In genomic region chr17:40617678-40618240, GRCh38 we compare ENCODE assay signal across 18 cellular contexts. TPM values are rescaled to one million over a fixed set of nuclear protein-coding genes. Genes with fewer than 3 reads are reported as not detected.
DNase-seq lines count a peak whose midpoint lies in the region; ATAC-seq and TF ChIP-seq lines count a peak whose summit lies in the region.
"Had no signal": no experiment of that assay in that cellular context is flagged by ENCODE, and none has a peak within 500 bp of the region (broad histone marks: within the 10 kb centered on the region; RNA-seq: fewer than 3 reads in every experiment).

No MANE protein-coding gene starts in this region.

- peaks cover 3% of the 10 kb centered on the region for H3K4me1 ChIP-seq in upper lobe of right lung
- peaks cover 77% of the 10 kb centered on the region for H3K4me1 ChIP-seq in CD8-positive, alpha-beta T cell (ENCODE audit: insufficient read depth, low read length)

- H3K9me3 Mint-ChIP-seq in activated naive CD8-positive, alpha-beta T cell treated with anti-CD3 and anti-CD28 coated beads, Interleukin-2, amount 10 ng/mL, durations not matched to agents 7 days and 5 days = no peaks in the 10 kb centered on the region
- no peaks in the 10 kb centered on the region for H3K9me3 Mint-ChIP-seq in activated naive CD8-positive, alpha-beta T cell treated with anti-CD3 and anti-CD28 coated beads, Interleukin-2, amount 50 U/mL, for 24 hours
- H3K9me3 Mint-ChIP-seq in CD8-positive, alpha-beta T cell = no peaks in the 10 kb centered on the region
- H3K9me3 Mint-ChIP-seq: HFFc6, immature natural killer cell had no signal

- POLR2A ChIA-PET in activated naive CD8-positive, alpha-beta T cell treated with anti-CD3 and anti-CD28 coated beads, Interleukin-2, amount 10 ng/mL, durations not matched to agents 7 days and 5 days (lab: Charles Lee) = interaction anchor here (8.7 kb wide), 1 partner anchor 56 kb away, joined by 205 read pairs; the partner anchor contains the start of gene CCR7
- POLR2A ChIA-PET in CD8-positive, alpha-beta T cell (lab: Charles Lee) = interaction anchor here (0.6 to 25.3 kb wide), 3 partner anchors 15 to 478 kb away, joined by 3 to 724 read pairs (median 7); partner anchors contain the start of gene CCR7

- no peaks in the 10 kb centered on the region for H3K36me3 ChIP-seq in upper lobe of right lung
- no peaks in the 10 kb centered on the region for H3K36me3 ChIP-seq in CD8-positive, alpha-beta T cell (ENCODE audit: insufficient read depth, low read length)

- H3K27ac Mint-ChIP-seq in activated naive CD8-positive, alpha-beta T cell treated with anti-CD3 and anti-CD28 coated beads, Interleukin-2, amount 10 ng/mL, durations not matched to agents 7 days and 5 days = peak overlapping the region; percentile 60
- H3K27ac Mint-ChIP-seq in activated naive CD8-positive, alpha-beta T cell treated with anti-CD3 and anti-CD28 coated beads, Interleukin-2, amount 50 U/mL, for 24 hours = no peak overlapping the region
- no peak overlapping the region for H3K27ac Mint-ChIP-seq in CD8-positive, alpha-beta T cell
- H3K27ac Mint-ChIP-seq: HFFc6 had no signal

- intact Hi-C loops in upper lobe of right lung (cut with DNase I) = no loop called here
- intact Hi-C loops in CD8-positive, alpha-beta T cell (cut with DNase I, micrococcal nuclease) = loop anchor here in 1 of 2 experiments (5.0 to 10.0 kb wide), 2 partner anchors 215 to 687 kb away; partner anchors contain the start of genes KRTAP16-1 and KRTAP29-1

- CTCF ChIA-PET in CD8-positive, alpha-beta T cell (lab: Charles Lee) = interaction anchor here (0.7 to 21.1 kb wide), 5 partner anchors 14 to 175 kb away, joined by 3 to 638 read pairs (median 10); partner anchors contain the start of gene CCR7

- H3K4me1 Mint-ChIP-seq in activated naive CD8-positive, alpha-beta T cell treated with anti-CD3 and anti-CD28 coated beads, Interleukin-2, amount 10 ng/mL, durations not matched to agents 7 days and 5 days = peaks cover 71% of the 10 kb centered on the region
- peaks cover 83% of the 10 kb centered on the region for H3K4me1 Mint-ChIP-seq in activated naive CD8-positive, alpha-beta T cell treated with anti-CD3 and anti-CD28 coated beads, Interleukin-2, amount 50 U/mL, for 24 hours
- peaks cover 70% of the 10 kb centered on the region for H3K4me1 Mint-ChIP-seq in CD8-positive, alpha-beta T cell (ENCODE audit: low read depth)

- no peaks in the 10 kb centered on the region for H3K27me3 ChIP-seq in upper lobe of right lung
- no peaks in the 10 kb centered on the region for H3K27me3 ChIP-seq in CD8-positive, alpha-beta T cell (ENCODE audit: insufficient read depth, low read length)

- no peak for TF ChIP-seq CTCF in fibroblast of the aortic adventitia (IDR thresholded peaks at IDR 0.05; ENCODE audit: insufficient read depth, low read length)
- TF ChIP-seq CTCF in upper lobe of right lung (IDR thresholded peaks at IDR 0.05) = no peak
- TF ChIP-seq CTCF in CD8-positive, alpha-beta T cell (IDR thresholded peaks at IDR 0.05) = no peak

- H3K36me3 Mint-ChIP-seq in activated naive CD8-positive, alpha-beta T cell treated with anti-CD3 and anti-CD28 coated beads, Interleukin-2, amount 10 ng/mL, durations not matched to agents 7 days and 5 days = no peaks in the 10 kb centered on the region
- no peaks in the 10 kb centered on the region for H3K36me3 Mint-ChIP-seq in activated naive CD8-positive, alpha-beta T cell treated with anti-CD3 and anti-CD28 coated beads, Interleukin-2, amount 50 U/mL, for 24 hours (ENCODE audit: low read depth)
- H3K36me3 Mint-ChIP-seq in CD8-positive, alpha-beta T cell = no peaks in the 10 kb centered on the region
- H3K36me3 Mint-ChIP-seq: immature natural killer cell had no signal

- H3K4me3 Mint-ChIP-seq in activated naive CD8-positive, alpha-beta T cell treated with anti-CD3 and anti-CD28 coated beads, Interleukin-2, amount 10 ng/mL, durations not matched to agents 7 days and 5 days = no peak overlapping the region
- no peak overlapping the region for H3K4me3 Mint-ChIP-seq in activated naive CD8-positive, alpha-beta T cell treated with anti-CD3 and anti-CD28 coated beads, Interleukin-2, amount 50 U/mL, for 24 hours
- H3K4me3 Mint-ChIP-seq in CD8-positive, alpha-beta T cell = no peak overlapping the region
- H3K4me3 Mint-ChIP-seq: HFFc6, immature natural killer cell had no signal

- H3K4me3 ChIP-seq in fibroblast of the aortic adventitia (ENCODE audit: low read depth, low read length) (no peak overlapping the region), upper lobe of right lung (no peak overlapping the region)
- no peak overlapping the region for H3K4me3 ChIP-seq in CD8-positive, alpha-beta T cell (ENCODE audit: low read depth, low read length)

- no peak for DNase-seq in activated naive CD8-positive, alpha-beta T cell treated with anti-CD3 and anti-CD28 coated beads, Interleukin-2, amount 10 ng/mL, durations not matched to agents 7 days and 5 days
- DNase-seq in activated naive CD8-positive, alpha-beta T cell treated with anti-CD3 and anti-CD28 coated beads, Interleukin-2, amount 50 U/mL, for 24 hours = no peak
- DNase-seq in OCI-M1 (lab: John Stamatoyannopoulos, UW) (peak; percentile 14), fibroblast of the aortic adventitia (ENCODE audit: low read depth) (peak; percentile 9), upper lobe of right lung (no peak)
- DNase-seq in activated T-cell treated with anti-CD3 and anti-CD28 coated beads, Interleukin-2, amount 50 U/mL, for 48 hours = no peak
- no peak for DNase-seq in CD8-positive, alpha-beta T cell
- DNase-seq: activated CD8-positive, alpha-beta memory T cell treated with anti-CD3 and anti-CD28 coated beads for 24 hours; activated naive CD4-positive, alpha-beta T cell treated with Interleukin-2 at 50 U/mL for 16 hours; GF-D8; HFFc6; immature natural killer cell; NCI-H2081; stimulated activated CD4-positive, alpha-beta T cell treated with anti-CD3 and anti-CD28 coated beads, Interleukin-2, amount 100 ng/mL, for 48 hours; stimulated activated naive CD4-positive, alpha-beta T cell had no signal

- H3K27ac ChIP-seq in upper lobe of right lung = no peak overlapping the region
- H3K27ac ChIP-seq in CD8-positive, alpha-beta T cell (ENCODE audit: low read depth, low read length) = no peak overlapping the region

- no peaks in the 10 kb centered on the region for H3K9me3 ChIP-seq in upper lobe of right lung
- no peaks in the 10 kb centered on the region for H3K9me3 ChIP-seq in CD8-positive, alpha-beta T cell (ENCODE audit: low read length)

- ATAC-seq in activated naive CD8-positive, alpha-beta T cell treated with anti-CD3 and anti-CD28 coated beads, Interleukin-2, amount 10 ng/mL, durations not matched to agents 7 days and 5 days (ENCODE audit: low read depth) = no peak
- no peak for ATAC-seq in activated naive CD8-positive, alpha-beta T cell treated with anti-CD3 and anti-CD28 coated beads, Interleukin-2, amount 50 U/mL, for 24 hours
- peak; percentile 8 for ATAC-seq in upper lobe of right lung
- ATAC-seq in CD8-positive, alpha-beta T cell = no peak
- ATAC-seq in HG02885 (IDR thresholded peaks at IDR 0.05; ENCODE audit: poor library complexity, unreplicated experiment) = no peak

- H3K27me3 Mint-ChIP-seq in activated naive CD8-positive, alpha-beta T cell treated with anti-CD3 and anti-CD28 coated beads, Interleukin-2, amount 10 ng/mL, durations not matched to agents 7 days and 5 days = no peaks in the 10 kb centered on the region
- H3K27me3 Mint-ChIP-seq in activated naive CD8-positive, alpha-beta T cell treated with anti-CD3 and anti-CD28 coated beads, Interleukin-2, amount 50 U/mL, for 24 hours = no peaks in the 10 kb centered on the region
- no peaks in the 10 kb centered on the region for H3K27me3 Mint-ChIP-seq in CD8-positive, alpha-beta T cell (ENCODE audit: low read depth)

RNA-seq across cellular contexts. Expression of gene SMARCE1, which starts 29.9 kb away (rescaled TPM):
- total RNA-seq in activated naive CD8-positive, alpha-beta T cell treated with anti-CD3 and anti-CD28 coated beads, Interleukin-2, amount 10 ng/mL, durations not matched to agents 7 days and 5 days = 100 to 1,000 TPM; 109 to 117 TPM
- total RNA-seq in fibroblast of the aortic adventitia (ENCODE audit: low replicate concordance) (112 and 119 TPM in 2 replicates), upper lobe of right lung (80.2 TPM)
- 10 to 100 TPM; 64.8 to 74.9 TPM for total RNA-seq in CD8-positive, alpha-beta T cell

RNA-seq across cellular contexts. Expression of gene KRT222, which starts 47.2 kb away (rescaled TPM):
- total RNA-seq in activated naive CD8-positive, alpha-beta T cell treated with anti-CD3 and anti-CD28 coated beads, Interleukin-2, amount 10 ng/mL, durations not matched to agents 7 days and 5 days = not detected
- not detected in 2 replicates for total RNA-seq in fibroblast of the aortic adventitia (ENCODE audit: low replicate concordance)
- total RNA-seq in upper lobe of right lung = 1.3 TPM
- not detected for total RNA-seq in CD8-positive, alpha-beta T cell
- total RNA-seq: cardiac septum; HFFc6; T-helper 2 cell treated with Interferon-gamma antibody and Interleukin-4, amounts not matched to agents 100 ng/mL and 5 ng/mL, for 36 hours had no signal

RNA-seq across cellular contexts. Expression of gene CCR7, which starts 52.5 kb away (rescaled TPM):
- total RNA-seq in activated naive CD8-positive, alpha-beta T cell treated with anti-CD3 and anti-CD28 coated beads, Interleukin-2, amount 10 ng/mL, durations not matched to agents 7 days and 5 days = 100 to 1,000 TPM; 231 to 238 TPM
- total RNA-seq in fibroblast of the aortic adventitia (ENCODE audit: low replicate concordance) (not detected in 2 replicates), upper lobe of right lung (1.1 TPM)
- 100 to 1,000 TPM; 196 to 199 TPM for total RNA-seq in CD8-positive, alpha-beta T cell
- total RNA-seq: HFFc6 had no signal

Comparison
In these comparisons a context has a peak if more than half of its experiments do, and no peak if none do; other contexts are left out.
1. DNase-seq: peak in OCI-M1 (single experiment) and fibroblast of the aortic adventitia (single experiment); none in activated naive CD8-positive, alpha-beta T cell treated with anti-CD3 and anti-CD28 coated beads, Interleukin-2, amount 10 ng/mL, durations not matched to agents 7 days and 5 days (single experiment), activated naive CD8-positive, alpha-beta T cell treated with anti-CD3 and anti-CD28 coated beads, Interleukin-2, amount 50 U/mL, for 24 hours (single experiment), upper lobe of right lung (single experiment), activated T-cell treated with anti-CD3 and anti-CD28 coated beads, Interleukin-2, amount 50 U/mL, for 48 hours (0 of 2) and CD8-positive, alpha-beta T cell (0 of 7).
2. RNA of gene CCR7, which starts 52.5 kb away (total RNA-seq): 231 to 238 TPM in activated naive CD8-positive, alpha-beta T cell treated with anti-CD3 and anti-CD28 coated beads, Interleukin-2, amount 10 ng/mL, durations not matched to agents 7 days and 5 days and 196 to 199 TPM in CD8-positive, alpha-beta T cell; 1.1 TPM in upper lobe of right lung (single experiment) and not detected in fibroblast of the aortic adventitia; every median in the first group is over 10 times any median in the second.